ENCODE assay signal across 17 cellular contexts in the genomic region with DNA sequence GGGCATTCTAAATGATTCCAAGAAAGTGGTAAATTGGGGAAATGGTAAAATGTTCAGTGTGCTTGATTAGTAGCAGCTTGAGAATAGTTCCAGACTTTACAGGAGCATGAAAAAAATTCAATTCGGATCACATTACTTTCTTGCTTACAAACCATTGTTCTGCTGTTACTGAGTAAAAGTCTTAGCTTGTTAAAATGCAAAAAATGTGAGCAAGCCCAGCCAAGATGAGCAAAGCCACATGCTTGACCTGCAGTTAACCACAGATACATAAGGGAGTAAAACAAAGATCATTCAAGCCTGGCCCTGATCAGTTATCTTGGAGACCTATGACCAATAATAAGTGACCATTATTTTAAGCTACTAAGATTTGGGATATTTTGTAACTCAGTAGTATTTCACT.
A peak's percentile ranks its signal among the peaks of the same experiment; 100 is the strongest.
DNase-seq lines count a peak whose midpoint lies in the region; ATAC-seq, FAIRE-seq and TF ChIP-seq lines count a peak whose summit lies in the region.
"Had no signal": no experiment of that assay in that cellular context is flagged by ENCODE, and none has a peak within 500 bp of the region (broad histone marks: within the 10 kb centered on the region; RNA-seq: fewer than 3 reads in every experiment).

No MANE protein-coding gene starts in this region.

- no peaks in the 10 kb centered on the region for H3K27me3 ChIP-seq in BJ (ENCODE audit: control insufficient read depth, insufficient read depth, low read length)
- H3K27me3 ChIP-seq in IMR-90 (ENCODE audit: control insufficient read depth, insufficient read depth, low read length): no peaks in the 10 kb centered on the region
- H3K27me3 ChIP-seq: tibial nerve had no signal

- intact Hi-C loops in IMR-90 (cut with micrococcal nuclease): no loop called here

- H3K56ac ChIP-seq in IMR-90 (ENCODE audit: extremely low read depth, insufficient read depth, low read length): no peak overlapping the region

- BruUV-seq in IMR-90 (replicated peaks; lab: Mats Ljungman, UMichigan): no TSS peak

- H4K20me1 ChIP-seq in IMR-90 (ENCODE audit: insufficient read depth, low read length): no peaks in the 10 kb centered on the region

- WGBS in IMR-90 (ENCODE audit: extremely low coverage in 2 of 2, insufficient read length in 1 of 2), 2 experiments: no CpG with 5 or more reads among the region's 1 CpG

- peak overlapping the region; percentile 28; the same call in 1 of the 2 replicates for H3K23ac ChIP-seq in IMR-90 (ENCODE audit: low read depth, low read length)

- peak overlapping the region; percentile 79; the same call in 1 of the 2 replicates for H3K14ac ChIP-seq in IMR-90 (replicated peaks; ENCODE audit: low read depth, low read length)

- CTCF ChIA-PET in BJ (lab: Yijun Ruan, JAX) (no interaction called here), IMR-90 (lab: Yijun Ruan, JAX) (interaction anchor here (0.7 kb wide), 1 partner anchor 37 kb away, joined by 3 read pairs; no protein-coding TSS in a partner anchor)

- in situ Hi-C loops in IMR-90 (cut with MboI; ENCODE audit: low sequenced_read_pairs): no loop called here

- no peak overlapping the region for H3K27ac ChIP-seq in IMR-90 (ENCODE audit: insufficient read depth, low read length)
- H3K27ac ChIP-seq: tibial nerve had no signal

- peak overlapping the region; percentile 63; the same call in 1 of the 3 replicates for H2BK15ac ChIP-seq in IMR-90 (ENCODE audit: low read depth, low read length)

- peak overlapping the region; percentile 75 for H2BK120ac ChIP-seq in IMR-90 (ENCODE audit: low read depth, low read length)

- H3K18ac ChIP-seq in IMR-90 (ENCODE audit: low read depth, low read length): peak overlapping the region; percentile 46; the same call in 1 of the 2 replicates

- FAIRE-seq in H54 (lab: Jason Lieb, UNC): no peak
- FAIRE-seq: GM12892 had no signal

- H3K9me1 ChIP-seq in IMR-90 (ENCODE audit: insufficient read depth, low read length): no peaks in the 10 kb centered on the region

- H4K8ac ChIP-seq in IMR-90 (ENCODE audit: low read depth in 2 of 2, low read length in 2 of 2): peak overlapping the region in 1 of 2 experiments; percentile 57; a peak in 1 of 4 replicates

- H3K4me3 ChIP-seq in BJ (ENCODE audit: low read depth, low read length) (no peak overlapping the region), IMR-90 (ENCODE audit: insufficient read depth, low read depth, low read length) (no peak overlapping the region), cardiac fibroblast (replicated peaks in 1 of 2; ENCODE audit: low read depth in 2 of 2, low read length in 2 of 2) (no peak overlapping the region)
- H3K4me3 ChIP-seq: tibial nerve had no signal

- TF ChIP-seq CTCF in BJ (IDR thresholded peaks at IDR 0.05; ENCODE audit: insufficient read depth, low read depth, low read length) (no peak), IMR-90 (conservative IDR thresholded peaks at IDR 0.05; ENCODE audit: low read depth, low read length) (no peak), cardiac fibroblast (IDR thresholded peaks at IDR 0.05; ENCODE audit: low read depth, low read length) (no peak)

- dilution Hi-C loops in IMR-90 (cut with HindIII; ENCODE audit: low sequenced_read_pairs, unreplicated experiment): no loop called here

- H2BK20ac ChIP-seq in IMR-90 (ENCODE audit: low read depth, low read length): peak overlapping the region; percentile 71

- no peak overlapping the region for H2AFZ ChIP-seq in IMR-90 (replicated peaks; ENCODE audit: low read length, poor library complexity)

- H3K9ac ChIP-seq in IMR-90 (ENCODE audit: low read depth, low read length): no peak overlapping the region

- TF ChIP-seq RAD21 in IMR-90 (IDR thresholded peaks at IDR 0.05; ENCODE audit: low read length): no peak

- no peaks in the 10 kb centered on the region for H3K4me1 ChIP-seq in IMR-90 (ENCODE audit: control insufficient read depth, insufficient read depth, low read length)

- H3K9me3 ChIP-seq in IMR-90 (ENCODE audit: control insufficient read depth, insufficient read depth, low read length): no peaks in the 10 kb centered on the region
- H3K9me3 ChIP-seq: tibial nerve had no signal

- peak; percentile 94 for ATAC-seq in IMR-90 (ENCODE audit: low read depth)
- no peak for ATAC-seq in HG03378 (IDR thresholded peaks at IDR 0.05; ENCODE audit: unreplicated experiment)
- ATAC-seq in GM19023 (IDR thresholded peaks at IDR 0.05; ENCODE audit: unreplicated experiment): no peak
- ATAC-seq: activated T-cell treated with anti-CD3 and anti-CD28 coated beads, Interleukin-2, amount 50 U/mL, for 4 hours had no signal

- no peak overlapping the region for H2AK5ac ChIP-seq in IMR-90 (ENCODE audit: low read depth, low read length)

- no peak overlapping the region for H2AK9ac ChIP-seq in IMR-90 (replicated peaks; ENCODE audit: low read depth, low read length, poor library complexity)

- no peaks in the 10 kb centered on the region; a peak in 1 of 4 replicates for H3K79me1 ChIP-seq in IMR-90 (ENCODE audit: low read depth in 1 of 2, low read length in 2 of 2)

- POLR2A ChIA-PET in BJ (lab: Charles Lee): no interaction called here
- POLR2A ChIA-PET in IMR-90 (lab: Charles Lee; ENCODE audit: unreplicated experiment): no interaction called here

- H4K5ac ChIP-seq in IMR-90 (ENCODE audit: low read depth, low read length): no peak overlapping the region; the same call in 1 of the 2 replicates

- H3K4ac ChIP-seq in IMR-90 (ENCODE audit: low read depth, low read length): peak overlapping the region; percentile 11; the same call in 1 of the 2 replicates

- TF ChIP-seq POLR2A in IMR-90 (IDR thresholded peaks at IDR 0.05; ENCODE audit: low read depth, low read length) (no peak), H54 (IDR thresholded peaks at IDR 0.05; ENCODE audit: low read depth, low read length) (no peak)

- peak; percentile 52 for DNase-seq in BJ (ENCODE audit: low read depth)
- DNase-seq in IMR-90: peak; percentile 82
- DNase-seq in cardiac fibroblast (ENCODE audit: low read depth in 2 of 2): peak; percentile 55 to 76
- DNase-seq in left kidney (ENCODE audit: low read depth, low spot score): peak; percentile 17
- DNase-seq in central memory CD4-positive, alpha-beta T cell: no peak
- no peak for DNase-seq in H54 (ENCODE audit: insufficient read length, low spot score)
- DNase-seq: activated CD4-positive, alpha-beta T cell treated with anti-CD3 and anti-CD28 coated beads, Interleukin-2, amount 10 ng/mL, durations not matched to agents 7 days and 5 days; activated T-cell treated with anti-CD3 and anti-CD28 coated beads, Interleukin-2, amount 50 U/mL, for 4 hours; amniotic stem cell; C1 segment of cervical spinal cord; DND-41; Kasumi-1; NCI-H187 had no signal

- H4K91ac ChIP-seq in IMR-90 (ENCODE audit: insufficient read depth, low read depth, low read length): 0 out of 2 replicates have a peak overlapping the region, but pooled peaks have one; percentile 8

- peak overlapping the region; percentile 87 for H2BK5ac ChIP-seq in IMR-90 (ENCODE audit: low read depth, low read length, poor library complexity, severe bottlenecking)

- no peaks in the 10 kb centered on the region for H3K36me3 ChIP-seq in BJ (ENCODE audit: control insufficient read depth, insufficient read depth, low read length)
- no peaks in the 10 kb centered on the region for H3K36me3 ChIP-seq in IMR-90 (ENCODE audit: control insufficient read depth, insufficient read depth, low read length)
- H3K36me3 ChIP-seq: tibial nerve had no signal

- H3K4me2 ChIP-seq in IMR-90 (ENCODE audit: low read depth, low read length): peak overlapping the region; percentile 31; the same call in 1 of the 2 replicates

TF ChIP-seq in IMR-90, 13 proteins besides CTCF, POLR2A, EP300 and RAD21:
- TF ChIP-seq SMC3 (IDR thresholded peaks at IDR 0.05; ENCODE audit: low read depth, low read length) (no peak), RFX5 (IDR thresholded peaks at IDR 0.05; ENCODE audit: low read depth, low read length) (peak; percentile 68)
TF ChIP-seq in IMR-90: peak in this region for 1.

Comparison
In these comparisons a context has a peak if more than half of its experiments do, and no peak if none do; other contexts are left out.
1. DNase-seq: peak in BJ (single experiment), IMR-90 (single experiment), cardiac fibroblast (2 of 2) and left kidney (single experiment); none in central memory CD4-positive, alpha-beta T cell (single experiment) and H54 (single experiment).